10 cellular contexts compared by ENCODE assay signal in genomic region chr1:162538815-162539431, GRCh38. TPM values are rescaled to one million over a fixed set of nuclear protein-coding genes. Genes with fewer than 3 reads are reported as not detected.
DNase-seq lines count a peak whose midpoint lies in the region; ATAC-seq, FAIRE-seq and TF ChIP-seq lines count a peak whose summit lies in the region.
"Had no signal": no experiment of that assay in that cellular context is flagged by ENCODE, and none has a peak within 500 bp of the region (broad histone marks: within the 10 kb centered on the region; RNA-seq: fewer than 3 reads in every experiment).

No MANE protein-coding gene starts in this region.

- no peak overlapping the region for H3K4me3 ChIP-seq in coronary artery

- H3K36me3 Mint-ChIP-seq in activated CD8-positive, alpha-beta T cell treated with anti-CD3 and anti-CD28 coated beads, Interleukin-2, amount 10 ng/mL, durations not matched to agents 7 days and 5 days (ENCODE audit: low read depth): peaks cover 1% of the 10 kb centered on the region

- peaks cover 7% of the 10 kb centered on the region for H3K4me1 Mint-ChIP-seq in activated CD8-positive, alpha-beta T cell treated with anti-CD3 and anti-CD28 coated beads, Interleukin-2, amount 10 ng/mL, durations not matched to agents 7 days and 5 days (ENCODE audit: low read depth)
- H3K4me1 Mint-ChIP-seq: memory B cell had no signal

- POLR2A ChIA-PET in activated CD8-positive, alpha-beta T cell treated with anti-CD3 and anti-CD28 coated beads, Interleukin-2, amount 10 ng/mL, durations not matched to agents 7 days and 5 days (lab: Charles Lee): no interaction called here

- no peak for ATAC-seq in activated CD8-positive, alpha-beta T cell treated with anti-CD3 and anti-CD28 coated beads, Interleukin-2, amount 10 ng/mL, durations not matched to agents 7 days and 5 days

- H3K9me3 Mint-ChIP-seq in activated CD8-positive, alpha-beta T cell treated with anti-CD3 and anti-CD28 coated beads, Interleukin-2, amount 10 ng/mL, durations not matched to agents 7 days and 5 days (ENCODE audit: insufficient read depth): peaks cover 15% of the 10 kb centered on the region
- H3K9me3 Mint-ChIP-seq: memory B cell had no signal

- no peak overlapping the region for H3K27ac ChIP-seq in coronary artery

- intact Hi-C loops in posterior vena cava (cut with DNase I): no loop called here

- CTCF ChIA-PET in activated CD8-positive, alpha-beta T cell treated with anti-CD3 and anti-CD28 coated beads, Interleukin-2, amount 10 ng/mL, durations not matched to agents 7 days and 5 days (lab: Charles Lee): no interaction called here

- no peak for FAIRE-seq in D721Med (lab: Jason Lieb, UNC)

- H3K4me3 Mint-ChIP-seq in activated CD8-positive, alpha-beta T cell treated with anti-CD3 and anti-CD28 coated beads, Interleukin-2, amount 10 ng/mL, durations not matched to agents 7 days and 5 days: no peak overlapping the region
- H3K4me3 Mint-ChIP-seq: memory B cell had no signal

- no peak for TF ChIP-seq CTCF in coronary artery (IDR thresholded peaks at IDR 0.05)
- TF ChIP-seq CTCF in D721Med (IDR thresholded peaks at IDR 0.05; ENCODE audit: insufficient read depth, missing control alignments): no peak

- no peaks in the 10 kb centered on the region for H3K27me3 Mint-ChIP-seq in activated CD8-positive, alpha-beta T cell treated with anti-CD3 and anti-CD28 coated beads, Interleukin-2, amount 10 ng/mL, durations not matched to agents 7 days and 5 days (ENCODE audit: low read depth)
- H3K27me3 Mint-ChIP-seq: memory B cell had no signal

- DNase-seq in AG08395 (ENCODE audit: low spot score) (peak; percentile 62), HPDE6-E6E7 (ENCODE audit: extremely low spot score) (peak; percentile 51), hepatic stellate cell (ENCODE audit: low spot score) (peak; percentile 67), coronary artery (ENCODE audit: low spot score) (no peak), posterior vena cava (ENCODE audit: low spot score) (no peak), NCI-H345 treated with DMSO at 0.1 percent for 48 hours (lab: John Stamatoyannopoulos, UW; ENCODE audit: unreplicated experiment) (no peak), D721Med (ENCODE audit: insufficient read length, low spot score) (no peak)
- no peak for DNase-seq in activated CD8-positive, alpha-beta T cell treated with anti-CD3 and anti-CD28 coated beads, Interleukin-2, amount 10 ng/mL, durations not matched to agents 7 days and 5 days
- DNase-seq: activated gamma-delta T cell treated with Interleukin-2 at 50 U/mL for 16 hours had no signal

- peak overlapping the region; percentile 20 for H3K27ac Mint-ChIP-seq in activated CD8-positive, alpha-beta T cell treated with anti-CD3 and anti-CD28 coated beads, Interleukin-2, amount 10 ng/mL, durations not matched to agents 7 days and 5 days
- H3K27ac Mint-ChIP-seq: memory B cell had no signal

RNA-seq across cellular contexts. Expression of gene UAP1, which starts 22.6 kb away (rescaled TPM):
- 10 to 100 TPM; 15.5 to 15.7 TPM for total RNA-seq in activated CD8-positive, alpha-beta T cell treated with anti-CD3 and anti-CD28 coated beads, Interleukin-2, amount 10 ng/mL, durations not matched to agents 7 days and 5 days
- 100 to 1,000 TPM; 106 to 115 TPM for total RNA-seq in posterior vena cava

RNA-seq across cellular contexts. Expression of gene UHMK1, which starts 41.3 kb away (rescaled TPM):
- total RNA-seq in activated CD8-positive, alpha-beta T cell treated with anti-CD3 and anti-CD28 coated beads, Interleukin-2, amount 10 ng/mL, durations not matched to agents 7 days and 5 days: 10 to 100 TPM; 53.1 to 57.0 TPM
- total RNA-seq in posterior vena cava: 10 to 100 TPM; 27.5 to 36.2 TPM

Comparison
In these comparisons a context has a peak if more than half of its experiments do, and no peak if none do; other contexts are left out.
1. DNase-seq: peak in AG08395 (single experiment), HPDE6-E6E7 (single experiment) and hepatic stellate cell (single experiment); none in activated CD8-positive, alpha-beta T cell treated with anti-CD3 and anti-CD28 coated beads, Interleukin-2, amount 10 ng/mL, durations not matched to agents 7 days and 5 days (single experiment), coronary artery (single experiment), posterior vena cava (single experiment), NCI-H345 treated with DMSO at 0.1 percent for 48 hours (single experiment) and D721Med (single experiment).
2. RNA of gene UAP1, which starts 22.6 kb away (total RNA-seq): 106 to 115 TPM in posterior vena cava; 15.5 to 15.7 TPM in activated CD8-positive, alpha-beta T cell treated with anti-CD3 and anti-CD28 coated beads, Interleukin-2, amount 10 ng/mL, durations not matched to agents 7 days and 5 days; every median in the first group is over 4 times any median in the second.